1 cellular context compared by ENCODE assay signal in the genomic region with DNA sequence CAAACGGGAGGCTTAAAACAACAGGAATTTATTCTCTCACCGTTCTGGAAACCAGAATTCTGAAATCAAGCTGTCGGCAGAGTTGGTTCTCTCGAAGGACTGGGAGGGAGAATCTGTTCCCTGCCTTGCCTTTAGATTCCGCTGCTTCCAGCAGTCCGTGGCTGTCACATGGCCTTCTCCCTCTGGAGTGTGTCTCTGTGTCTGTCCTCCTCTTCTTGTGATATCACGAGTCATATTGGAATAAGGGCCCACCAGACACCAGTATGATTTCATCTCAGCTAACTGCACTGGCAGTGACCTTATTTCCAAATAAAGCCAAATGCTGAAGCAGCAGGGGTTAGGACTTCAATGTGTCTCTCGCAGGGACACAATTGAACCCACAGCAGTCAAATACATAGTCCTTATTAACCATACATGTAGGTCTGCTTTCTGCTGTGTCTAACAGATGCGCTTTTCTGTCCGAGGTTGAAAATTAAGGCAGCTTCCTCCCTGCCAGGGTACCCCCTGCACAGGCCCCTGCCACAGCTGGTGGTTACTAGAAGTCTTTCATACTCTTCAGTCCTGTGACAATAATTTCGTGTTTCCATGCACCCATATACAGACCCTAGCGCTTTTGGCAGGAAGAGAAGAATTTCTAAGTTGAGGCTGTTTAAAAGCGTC.
TF ChIP-seq lines count a peak whose summit lies in the region.

No MANE protein-coding gene starts in this region.

TF ChIP-seq in HEK293, 187 proteins besides CTCF, POLR2A, EP300 and RAD21 (continued from another document):
- TF ChIP-seq ZNF132 (tag by site-specific recombination; IDR thresholded peaks at IDR 0.05; ENCODE audit: borderline replicate concordance): no peak
- TF ChIP-seq ZNF311 (tag by site-specific recombination; IDR thresholded peaks at IDR 0.05; ENCODE audit: borderline replicate concordance): no peak
- 0 out of 2 replicates have a peak, but pooled peaks have one; percentile 15 for TF ChIP-seq ZNF664 (tag by site-specific recombination; IDR thresholded peaks at IDR 0.05)
- peak; percentile 49; the same call in 1 of the 2 replicates for TF ChIP-seq ZNF600 (tag by site-specific recombination; IDR thresholded peaks at IDR 0.05)
- TF ChIP-seq MYNN (tag by site-specific recombination; IDR thresholded peaks at IDR 0.05; ENCODE audit: borderline replicate concordance): no peak
- TF ChIP-seq ZBTB20 (tag by site-specific recombination; IDR thresholded peaks at IDR 0.05): peak; percentile 89
- 0 out of 2 replicates have a peak, but pooled peaks have one; percentile 0 for TF ChIP-seq ZBTB44 (tag by site-specific recombination; IDR thresholded peaks at IDR 0.05)
- peak; percentile 27; the same call in 1 of the 2 replicates for TF ChIP-seq SP7 (tag by site-specific recombination; IDR thresholded peaks at IDR 0.05)
- TF ChIP-seq WT1 (tag by site-specific recombination; IDR thresholded peaks at IDR 0.05): peak; percentile 71
- 0 out of 2 replicates have a peak, but pooled peaks have one; percentile 21 for TF ChIP-seq ZNF561 (tag by site-specific recombination; IDR thresholded peaks at IDR 0.05; ENCODE audit: borderline replicate concordance)
- TF ChIP-seq KLF8 (tag by site-specific recombination; IDR thresholded peaks at IDR 0.05): 0 out of 2 replicates have a peak, but pooled peaks have one; percentile 34
- TF ChIP-seq GLIS1 (tag by site-specific recombination; IDR thresholded peaks at IDR 0.05): peak; percentile 76; the same call in 1 of the 2 replicates
- 0 out of 2 replicates have a peak, but pooled peaks have one; percentile 9 for TF ChIP-seq ZNF518A (tag by site-specific recombination; conservative IDR thresholded peaks at IDR 0.05; ENCODE audit: low read depth)
